Comparison of ENCODE assay signal across 8 cellular contexts in the genomic region with DNA sequence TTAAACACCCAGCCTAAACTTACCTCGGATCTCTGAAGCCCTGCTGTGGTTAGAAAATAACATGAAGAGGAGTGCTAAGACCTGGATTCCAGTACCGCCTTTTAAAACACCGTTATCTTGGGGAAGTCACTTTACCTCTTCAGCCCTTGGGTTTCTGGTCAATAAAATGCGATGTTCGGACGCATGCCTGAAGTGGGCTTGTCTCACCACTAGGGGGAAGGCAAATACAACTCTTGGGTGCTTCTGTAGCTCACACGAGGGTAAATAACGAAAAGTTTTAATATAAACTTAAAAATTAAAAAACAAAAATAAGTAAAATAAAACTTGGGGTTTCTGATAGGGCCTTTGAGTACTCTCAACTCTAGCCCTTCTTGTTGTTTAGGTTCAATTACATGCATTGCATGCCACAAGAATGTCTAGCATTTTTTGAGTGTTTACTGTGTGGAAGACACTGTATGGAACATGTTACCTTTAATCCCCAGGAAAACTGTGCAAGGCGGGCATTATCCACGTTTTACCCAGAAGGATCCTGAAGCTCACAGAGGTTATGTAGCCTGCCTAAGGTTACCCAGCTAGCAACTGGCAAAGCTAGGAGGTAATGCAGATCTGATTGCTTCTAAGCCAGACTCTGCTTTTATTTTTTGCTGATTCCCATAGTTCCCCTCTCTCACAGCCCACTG.
DNase-seq lines count a peak whose midpoint lies in the region; ATAC-seq, FAIRE-seq and TF ChIP-seq lines count a peak whose summit lies in the region.

No MANE protein-coding gene starts in this region.

- H3K27me3 ChIP-seq in transverse colon: no peaks in the 10 kb centered on the region

- no peak for TF ChIP-seq POLR2A in transverse colon (IDR thresholded peaks at IDR 0.05)

- intact Hi-C loops in activated T-helper 1 cell treated with anti-CD3 and anti-CD28 coated beads, Interleukin-12 subunit alpha, Interleukin-12 subunit beta, Interleukin-2, Interleukin-4 antibody, amounts not matched to agents 30 ng/mL and 10 ng/mL and 1 ng/mL, durations not matched to agents 14 hours and 24 hours and 36 hours (cut with micrococcal nuclease): loop anchor here (1.0 kb wide), 3 partner anchors 140 to 1104 kb away; no protein-coding TSS in a partner anchor
- intact Hi-C loops in transverse colon (cut with DNase I; ENCODE audit: low total_unique reads): loop anchor here (2.0 kb wide), 1 partner anchor 1028 kb away; no protein-coding TSS in a partner anchor

- peaks cover 0 to 9% (median 0%) of the 10 kb centered on the region in 4 donors for H3K4me1 ChIP-seq in transverse colon

- peaks cover 8% of the 10 kb centered on the region for H3K27me3 Mint-ChIP-seq in activated T-helper 1 cell treated with anti-CD3 and anti-CD28 coated beads, Interleukin-12 subunit alpha, Interleukin-12 subunit beta, Interleukin-2, Interleukin-4 antibody, amounts not matched to agents 30 ng/mL and 10 ng/mL and 1 ng/mL, durations not matched to agents 14 hours and 24 hours and 36 hours (ENCODE audit: insufficient read depth)

- no peaks in the 10 kb centered on the region for H3K36me3 ChIP-seq in transverse colon

- no peak overlapping the region for H3K27ac ChIP-seq in transverse colon

- H3K4me1 Mint-ChIP-seq in activated T-helper 1 cell treated with anti-CD3 and anti-CD28 coated beads, Interleukin-12 subunit alpha, Interleukin-12 subunit beta, Interleukin-2, Interleukin-4 antibody, amounts not matched to agents 30 ng/mL and 10 ng/mL and 1 ng/mL, durations not matched to agents 14 hours and 24 hours and 36 hours (ENCODE audit: low read depth): peaks cover 17% of the 10 kb centered on the region

- WGBS in transverse colon (ENCODE audit: low coverage in 1 of 2), 2 donors: 8 to 10% methylated on average over 9 to 10 of the region's 10 CpGs

- H3K27ac Mint-ChIP-seq in activated T-helper 1 cell treated with anti-CD3 and anti-CD28 coated beads, Interleukin-12 subunit alpha, Interleukin-12 subunit beta, Interleukin-2, Interleukin-4 antibody, amounts not matched to agents 30 ng/mL and 10 ng/mL and 1 ng/mL, durations not matched to agents 14 hours and 24 hours and 36 hours: no peak overlapping the region

- H3K36me3 Mint-ChIP-seq in activated T-helper 1 cell treated with anti-CD3 and anti-CD28 coated beads, Interleukin-12 subunit alpha, Interleukin-12 subunit beta, Interleukin-2, Interleukin-4 antibody, amounts not matched to agents 30 ng/mL and 10 ng/mL and 1 ng/mL, durations not matched to agents 14 hours and 24 hours and 36 hours (ENCODE audit: low read depth): no peaks in the 10 kb centered on the region

- in situ Hi-C loops in transverse colon (cut with MboI; ENCODE audit: low pct_ligation_motif_present in 1 of 4, low pct_unique_long_range_greater_than_20kb in 1 of 4, low sequenced_read_pairs in 3 of 4): loop anchor here (5.0 to 10.0 kb wide), 5 partner anchors 596 to 1031 kb away; no protein-coding TSS in a partner anchor

- H3K4me3 Mint-ChIP-seq in activated T-helper 1 cell treated with anti-CD3 and anti-CD28 coated beads, Interleukin-12 subunit alpha, Interleukin-12 subunit beta, Interleukin-2, Interleukin-4 antibody, amounts not matched to agents 30 ng/mL and 10 ng/mL and 1 ng/mL, durations not matched to agents 14 hours and 24 hours and 36 hours: no peak overlapping the region

- no peak for TF ChIP-seq EP300 in Ishikawa (IDR thresholded peaks at IDR 0.05; ENCODE audit: borderline replicate concordance)
- no peak for TF ChIP-seq EP300 in transverse colon (IDR thresholded peaks at IDR 0.05; ENCODE audit: low read depth)

- no peaks in the 10 kb centered on the region for H3K9me3 Mint-ChIP-seq in activated T-helper 1 cell treated with anti-CD3 and anti-CD28 coated beads, Interleukin-12 subunit alpha, Interleukin-12 subunit beta, Interleukin-2, Interleukin-4 antibody, amounts not matched to agents 30 ng/mL and 10 ng/mL and 1 ng/mL, durations not matched to agents 14 hours and 24 hours and 36 hours

- TF ChIP-seq RAD21 in Ishikawa (IDR thresholded peaks at IDR 0.05; ENCODE audit: low read depth): peak; percentile 91

- peak; percentile 82 to 91 (median 87) for TF ChIP-seq CTCF in transverse colon (IDR thresholded peaks at IDR 0.05)

- no peak overlapping the region for H3K4me3 ChIP-seq in transverse colon

- ATAC-seq in GM21619 (IDR thresholded peaks at IDR 0.05; ENCODE audit: unreplicated experiment): peak; percentile 97

- FAIRE-seq in RCC 7860 (lab: Jason Lieb, UNC): peak; percentile 44

- DNase-seq in ELR (ENCODE audit: low read depth): peak; percentile 76
- peak; percentile 18 for DNase-seq in RCC 7860 (ENCODE audit: low spot score)
- peak; percentile 27 for DNase-seq in activated T-helper 1 cell treated with anti-CD3 and anti-CD28 coated beads, Interleukin-12 subunit alpha, Interleukin-12 subunit beta, Interleukin-2, Interleukin-4 antibody, amounts not matched to agents 30 ng/mL and 10 ng/mL and 1 ng/mL, durations not matched to agents 14 hours and 24 hours and 36 hours (ENCODE audit: low spot score)
- peak; percentile 57 for DNase-seq in fibroblast of the conjunctiva (ENCODE audit: low read depth)
- DNase-seq in nucleus accumbens (lab: John Stamatoyannopoulos, UW): peak in 43 of 56 donors; percentile 1 to 66 (median 27)
- peak; percentile 53 for DNase-seq in transverse colon

- H3K9me3 ChIP-seq in transverse colon: no peaks in the 10 kb centered on the region

TF ChIP-seq in Ishikawa, 13 proteins besides CTCF, POLR2A, EP300 and RAD21:
- TF ChIP-seq NFIC (IDR thresholded peaks at IDR 0.05) (no peak), TCF12 (IDR thresholded peaks at IDR 0.05; ENCODE audit: low read depth) (no peak), FOXM1 (IDR thresholded peaks at IDR 0.05; ENCODE audit: borderline replicate concordance, low read depth) (no peak), TAF1 (IDR thresholded peaks at IDR 0.05; ENCODE audit: low read depth) (no peak), EGR1 (IDR thresholded peaks at IDR 0.05) (no peak), TEAD4 (IDR thresholded peaks at IDR 0.05) (no peak), YY1 (IDR thresholded peaks at IDR 0.05; ENCODE audit: low read depth) (no peak), CREB1 (IDR thresholded peaks at IDR 0.05; ENCODE audit: low read depth) (no peak), CEBPB (IDR thresholded peaks at IDR 0.05) (no peak), ZBTB7A (IDR thresholded peaks at IDR 0.05; ENCODE audit: low read depth) (no peak)
- TF ChIP-seq, protein P1, sequence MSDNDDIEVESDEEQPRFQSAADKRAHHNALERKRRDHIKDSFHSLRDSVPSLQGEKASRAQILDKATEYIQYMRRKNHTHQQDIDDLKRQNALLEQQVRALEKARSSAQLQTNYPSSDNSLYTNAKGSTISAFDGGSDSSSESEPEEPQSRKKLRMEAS (IDR thresholded peaks at IDR 0.05): no peak
- TF ChIP-seq, protein P2, sequence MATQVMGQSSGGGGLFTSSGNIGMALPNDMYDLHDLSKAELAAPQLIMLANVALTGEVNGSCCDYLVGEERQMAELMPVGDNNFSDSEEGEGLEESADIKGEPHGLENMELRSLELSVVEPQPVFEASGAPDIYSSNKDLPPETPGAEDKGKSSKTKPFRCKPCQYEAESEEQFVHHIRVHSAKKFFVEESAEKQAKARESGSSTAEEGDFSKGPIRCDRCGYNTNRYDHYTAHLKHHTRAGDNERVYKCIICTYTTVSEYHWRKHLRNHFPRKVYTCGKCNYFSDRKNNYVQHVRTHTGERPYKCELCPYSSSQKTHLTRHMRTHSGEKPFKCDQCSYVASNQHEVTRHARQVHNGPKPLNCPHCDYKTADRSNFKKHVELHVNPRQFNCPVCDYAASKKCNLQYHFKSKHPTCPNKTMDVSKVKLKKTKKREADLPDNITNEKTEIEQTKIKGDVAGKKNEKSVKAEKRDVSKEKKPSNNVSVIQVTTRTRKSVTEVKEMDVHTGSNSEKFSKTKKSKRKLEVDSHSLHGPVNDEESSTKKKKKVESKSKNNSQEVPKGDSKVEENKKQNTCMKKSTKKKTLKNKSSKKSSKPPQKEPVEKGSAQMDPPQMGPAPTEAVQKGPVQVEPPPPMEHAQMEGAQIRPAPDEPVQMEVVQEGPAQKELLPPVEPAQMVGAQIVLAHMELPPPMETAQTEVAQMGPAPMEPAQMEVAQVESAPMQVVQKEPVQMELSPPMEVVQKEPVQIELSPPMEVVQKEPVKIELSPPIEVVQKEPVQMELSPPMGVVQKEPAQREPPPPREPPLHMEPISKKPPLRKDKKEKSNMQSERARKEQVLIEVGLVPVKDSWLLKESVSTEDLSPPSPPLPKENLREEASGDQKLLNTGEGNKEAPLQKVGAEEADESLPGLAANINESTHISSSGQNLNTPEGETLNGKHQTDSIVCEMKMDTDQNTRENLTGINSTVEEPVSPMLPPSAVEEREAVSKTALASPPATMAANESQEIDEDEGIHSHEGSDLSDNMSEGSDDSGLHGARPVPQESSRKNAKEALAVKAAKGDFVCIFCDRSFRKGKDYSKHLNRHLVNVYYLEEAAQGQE (IDR thresholded peaks at IDR 0.05; ENCODE audit: low read depth): no peak
- TF ChIP-seq, protein P3, sequence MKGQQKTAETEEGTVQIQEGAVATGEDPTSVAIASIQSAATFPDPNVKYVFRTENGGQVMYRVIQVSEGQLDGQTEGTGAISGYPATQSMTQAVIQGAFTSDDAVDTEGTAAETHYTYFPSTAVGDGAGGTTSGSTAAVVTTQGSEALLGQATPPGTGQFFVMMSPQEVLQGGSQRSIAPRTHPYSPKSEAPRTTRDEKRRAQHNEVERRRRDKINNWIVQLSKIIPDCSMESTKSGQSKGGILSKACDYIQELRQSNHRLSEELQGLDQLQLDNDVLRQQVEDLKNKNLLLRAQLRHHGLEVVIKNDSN (IDR thresholded peaks at IDR 0.05): no peak

Comparison
In these comparisons a context has a peak if more than half of its experiments do, and no peak if none do; other contexts are left out.
1. DNase-seq: peak in every context shown above with its lines; median percentile 76 in ELR; 57 in fibroblast of the conjunctiva; 53 in transverse colon; 27 in activated T-helper 1 cell treated with anti-CD3 and anti-CD28 coated beads, Interleukin-12 subunit alpha, Interleukin-12 subunit beta, Interleukin-2, Interleukin-4 antibody, amounts not matched to agents 30 ng/mL and 10 ng/mL and 1 ng/mL, durations not matched to agents 14 hours and 24 hours and 36 hours; 27 in nucleus accumbens; 18 in RCC 7860.